ENCODE assay signal across 3 cellular contexts in genomic region chr16:16417037-16417436, GRCh38. TPM values are rescaled to one million over a fixed set of nuclear protein-coding genes. Genes with fewer than 3 reads are reported as not detected.
"Had no signal": no experiment of that assay in that cellular context is flagged by ENCODE, and none has a peak within 500 bp of the region (broad histone marks: within the 10 kb centered on the region; RNA-seq: fewer than 3 reads in every experiment).

No MANE protein-coding gene starts in this region.

RNA-seq across cellular contexts. Expression of gene NPIPA7, which starts 38.1 kb away (rescaled TPM):
- total RNA-seq: dermis blood vessel endothelial cell, epithelial cell of proximal tubule, mononuclear cell had no signal
